9 cellular contexts compared by ENCODE assay signal in the genomic region with DNA sequence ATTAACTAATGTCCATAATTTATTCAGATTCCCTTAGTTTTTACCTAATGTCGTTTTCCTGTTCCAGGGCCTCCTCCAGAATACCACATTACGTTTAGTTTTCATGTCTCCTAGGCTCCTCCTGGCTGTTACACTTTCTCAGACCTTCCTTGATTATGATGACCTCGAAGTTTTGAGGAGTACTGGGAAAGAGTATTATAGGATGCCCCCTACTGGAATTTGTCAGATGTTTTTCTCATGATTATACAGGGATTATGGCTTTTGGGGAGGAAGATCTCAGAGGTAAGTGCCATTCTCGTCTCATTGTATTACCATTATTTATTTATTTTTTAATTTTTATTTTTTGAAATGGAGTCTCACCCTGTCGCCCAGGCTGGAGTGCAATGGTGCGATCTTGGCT. TPM values are rescaled to one million over a fixed set of nuclear protein-coding genes. Genes with fewer than 3 reads are reported as not detected.
A peak's percentile ranks its signal among the peaks of the same experiment; 100 is the strongest.
DNase-seq lines count a peak whose midpoint lies in the region; ATAC-seq and TF ChIP-seq lines count a peak whose summit lies in the region.
"Had no signal": no experiment of that assay in that cellular context is flagged by ENCODE, and none has a peak within 500 bp of the region (broad histone marks: within the 10 kb centered on the region; RNA-seq: fewer than 3 reads in every experiment).

No MANE protein-coding gene starts in this region.

- POLR2A ChIA-PET in activated CD8-positive, alpha-beta T cell treated with anti-CD3 and anti-CD28 coated beads for 36 hours (lab: Charles Lee), result interaction anchor here (1.1 kb wide), 1 partner anchor 19 kb away, joined by 3 read pairs; no protein-coding TSS in a partner anchor
- POLR2A ChIA-PET in activated CD8-positive, alpha-beta T cell treated with anti-CD3 and anti-CD28 coated beads, Interleukin-2, amount 10 ng/mL, durations not matched to agents 7 days and 5 days (lab: Charles Lee), result no interaction called here

- intact Hi-C loops in activated CD8-positive, alpha-beta T cell treated with anti-CD3 and anti-CD28 coated beads for 36 hours (cut with micrococcal nuclease), result no loop called here
- intact Hi-C loops in esophagus muscularis mucosa (cut with DNase I), result no loop called here

- no peak overlapping the region for H2AFZ ChIP-seq in OCI-LY1 (ENCODE audit: low read length)

- no peak overlapping the region for H3K9ac ChIP-seq in OCI-LY1 (ENCODE audit: low read length)

- H3K4me3 Mint-ChIP-seq in activated CD8-positive, alpha-beta T cell treated with anti-CD3 and anti-CD28 coated beads for 36 hours, result no peak overlapping the region
- H3K4me3 Mint-ChIP-seq in activated CD8-positive, alpha-beta T cell treated with anti-CD3 and anti-CD28 coated beads, Interleukin-2, amount 10 ng/mL, durations not matched to agents 7 days and 5 days, result no peak overlapping the region
- no peak overlapping the region for H3K4me3 Mint-ChIP-seq in T-helper 2 cell treated with Interferon-gamma antibody and Interleukin-4, amounts not matched to agents 5 μg/mL and 100 μg/mL, for 36 hours

- no peaks in the 10 kb centered on the region for H3K9me2 ChIP-seq in OCI-LY1 (ENCODE audit: low read depth, low read length)

- 47% methylated on average over 6 of the region's 6 CpGs for WGBS in esophagus muscularis mucosa

- CTCF ChIA-PET in activated CD8-positive, alpha-beta T cell treated with anti-CD3 and anti-CD28 coated beads for 36 hours (lab: Charles Lee), result interaction anchor here (1.1 to 1.8 kb wide), 5 partner anchors 9 to 98 kb away, joined by 3 to 7 read pairs (median 5); a partner anchor contains a TSS
- CTCF ChIA-PET in activated CD8-positive, alpha-beta T cell treated with anti-CD3 and anti-CD28 coated beads, Interleukin-2, amount 10 ng/mL, durations not matched to agents 7 days and 5 days (lab: Charles Lee), result interaction anchor here (0.6 to 2.1 kb wide), 4 partner anchors 10 to 78 kb away, joined by 3 to 4 read pairs (median 3); a partner anchor contains a TSS

- peaks cover 6% of the 10 kb centered on the region for H3K4me1 Mint-ChIP-seq in activated CD8-positive, alpha-beta T cell treated with anti-CD3 and anti-CD28 coated beads for 36 hours (ENCODE audit: low read depth)
- H3K4me1 Mint-ChIP-seq in activated CD8-positive, alpha-beta T cell treated with anti-CD3 and anti-CD28 coated beads, Interleukin-2, amount 10 ng/mL, durations not matched to agents 7 days and 5 days (ENCODE audit: low read depth), result peaks cover 18% of the 10 kb centered on the region
- peaks cover 14% of the 10 kb centered on the region for H3K4me1 Mint-ChIP-seq in T-helper 2 cell treated with Interferon-gamma antibody and Interleukin-4, amounts not matched to agents 5 μg/mL and 100 μg/mL, for 36 hours (ENCODE audit: low read depth)

- H3K27ac ChIP-seq in OCI-LY1 (ENCODE audit: low read depth, low read length, poor library complexity, severe bottlenecking) (no peak overlapping the region), esophagus muscularis mucosa (replicated peaks in 1 of 4) (no peak overlapping the region)
- H3K27ac ChIP-seq: skin epidermis had no signal

- H3F3A ChIP-seq in OCI-LY1 (ENCODE audit: insufficient read depth, low read length), result no peaks in the 10 kb centered on the region

- no peaks in the 10 kb centered on the region for H3K9me3 Mint-ChIP-seq in activated CD8-positive, alpha-beta T cell treated with anti-CD3 and anti-CD28 coated beads for 36 hours
- H3K9me3 Mint-ChIP-seq in activated CD8-positive, alpha-beta T cell treated with anti-CD3 and anti-CD28 coated beads, Interleukin-2, amount 10 ng/mL, durations not matched to agents 7 days and 5 days (ENCODE audit: insufficient read depth), result no peaks in the 10 kb centered on the region
- no peaks in the 10 kb centered on the region for H3K9me3 Mint-ChIP-seq in T-helper 2 cell treated with Interferon-gamma antibody and Interleukin-4, amounts not matched to agents 5 μg/mL and 100 μg/mL, for 36 hours

- no peak overlapping the region for H3K4me2 ChIP-seq in OCI-LY1 (ENCODE audit: low read length)

- TF ChIP-seq EP300 in esophagus muscularis mucosa (IDR thresholded peaks at IDR 0.05), result no peak

- H3K27ac Mint-ChIP-seq in activated CD8-positive, alpha-beta T cell treated with anti-CD3 and anti-CD28 coated beads for 36 hours, result no peak overlapping the region
- H3K27ac Mint-ChIP-seq in activated CD8-positive, alpha-beta T cell treated with anti-CD3 and anti-CD28 coated beads, Interleukin-2, amount 10 ng/mL, durations not matched to agents 7 days and 5 days, result no peak overlapping the region
- H3K27ac Mint-ChIP-seq in T-helper 2 cell treated with Interferon-gamma antibody and Interleukin-4, amounts not matched to agents 5 μg/mL and 100 μg/mL, for 36 hours, result no peak overlapping the region

- H3K36me3 ChIP-seq in OCI-LY1 (ENCODE audit: insufficient read depth, low read length) (no peaks in the 10 kb centered on the region), esophagus muscularis mucosa (no peaks in the 10 kb centered on the region)

- H3K9me3 ChIP-seq in OCI-LY1 (ENCODE audit: low read length) (no peaks in the 10 kb centered on the region), esophagus muscularis mucosa (no peaks in the 10 kb centered on the region)

- no peaks in the 10 kb centered on the region for H3K4me1 ChIP-seq in OCI-LY1 (ENCODE audit: insufficient read depth, low read length, severe bottlenecking)
- H3K4me1 ChIP-seq in esophagus muscularis mucosa, result peaks cover 0 to 8% (median 1%) of the 10 kb centered on the region in 4 donors

- H4K20me1 ChIP-seq in OCI-LY1 (ENCODE audit: insufficient read depth, low read length), result no peaks in the 10 kb centered on the region

- H3K27me3 Mint-ChIP-seq in activated CD8-positive, alpha-beta T cell treated with anti-CD3 and anti-CD28 coated beads for 36 hours, result no peaks in the 10 kb centered on the region
- peaks cover 4% of the 10 kb centered on the region for H3K27me3 Mint-ChIP-seq in activated CD8-positive, alpha-beta T cell treated with anti-CD3 and anti-CD28 coated beads, Interleukin-2, amount 10 ng/mL, durations not matched to agents 7 days and 5 days (ENCODE audit: low read depth)
- H3K27me3 Mint-ChIP-seq in T-helper 2 cell treated with Interferon-gamma antibody and Interleukin-4, amounts not matched to agents 5 μg/mL and 100 μg/mL, for 36 hours (ENCODE audit: low read depth), result no peaks in the 10 kb centered on the region

- H3K36me3 Mint-ChIP-seq in activated CD8-positive, alpha-beta T cell treated with anti-CD3 and anti-CD28 coated beads for 36 hours (ENCODE audit: low read depth), result no peaks in the 10 kb centered on the region
- H3K36me3 Mint-ChIP-seq in activated CD8-positive, alpha-beta T cell treated with anti-CD3 and anti-CD28 coated beads, Interleukin-2, amount 10 ng/mL, durations not matched to agents 7 days and 5 days (ENCODE audit: low read depth), result no peaks in the 10 kb centered on the region
- no peaks in the 10 kb centered on the region for H3K36me3 Mint-ChIP-seq in T-helper 2 cell treated with Interferon-gamma antibody and Interleukin-4, amounts not matched to agents 5 μg/mL and 100 μg/mL, for 36 hours (ENCODE audit: low read depth)

- no peak for DNase-seq in activated CD8-positive, alpha-beta T cell treated with anti-CD3 and anti-CD28 coated beads for 36 hours
- no peak for DNase-seq in activated CD8-positive, alpha-beta T cell treated with anti-CD3 and anti-CD28 coated beads, Interleukin-2, amount 10 ng/mL, durations not matched to agents 7 days and 5 days
- DNase-seq in esophagus muscularis mucosa (ENCODE audit: extremely low spot score) (no peak), pons (ENCODE audit: low spot score) (peak; percentile 41), SHP77 treated with DMSO at 0.1 percent for 48 hours (lab: John Stamatoyannopoulos, UW) (no peak)
- DNase-seq in T-helper 2 cell treated with Interferon-gamma antibody and Interleukin-4, amounts not matched to agents 5 μg/mL and 100 μg/mL, for 36 hours (ENCODE audit: low spot score), result no peak

- no peak for ATAC-seq in activated CD8-positive, alpha-beta T cell treated with anti-CD3 and anti-CD28 coated beads for 36 hours
- no peak for ATAC-seq in activated CD8-positive, alpha-beta T cell treated with anti-CD3 and anti-CD28 coated beads, Interleukin-2, amount 10 ng/mL, durations not matched to agents 7 days and 5 days
- no peak for ATAC-seq in HG03439 (IDR thresholded peaks at IDR 0.05; ENCODE audit: unreplicated experiment)

- H3K27me3 ChIP-seq in OCI-LY1 (ENCODE audit: insufficient read depth, low read length) (no peaks in the 10 kb centered on the region; the same call in 1 of the 2 replicates), esophagus muscularis mucosa (no peaks in the 10 kb centered on the region)

- TF ChIP-seq CTCF in activated CD8-positive, alpha-beta T cell treated with anti-CD3 and anti-CD28 coated beads for 36 hours (IDR thresholded peaks at IDR 0.05), result peak; percentile 48
- TF ChIP-seq CTCF in OCI-LY1 (IDR thresholded peaks at IDR 0.05; ENCODE audit: low read length) (peak; percentile 36; the same call in 1 of the 2 replicates), esophagus muscularis mucosa (IDR thresholded peaks at IDR 0.05) (peak; percentile 42 to 54 (median 49))

- no peak for TF ChIP-seq POLR2A in esophagus muscularis mucosa (IDR thresholded peaks at IDR 0.05; ENCODE audit: low read depth)

- no peak overlapping the region for H3K4me3 ChIP-seq in OCI-LY1 (ENCODE audit: low read depth, low read length, poor library complexity, severe bottlenecking)
- H3K4me3 ChIP-seq in esophagus muscularis mucosa, result no peak overlapping the region
- H3K4me3 ChIP-seq: skin epidermis had no signal

- no peaks in the 10 kb centered on the region for H3K79me2 ChIP-seq in OCI-LY1 (ENCODE audit: insufficient read depth, low read length)

RNA-seq across cellular contexts. Expression of a gene that starts 17.7 kb away (rescaled TPM):
- 1 to 10 TPM; 1.7 TPM for total RNA-seq in activated CD8-positive, alpha-beta T cell treated with anti-CD3 and anti-CD28 coated beads for 36 hours
- total RNA-seq in activated CD8-positive, alpha-beta T cell treated with anti-CD3 and anti-CD28 coated beads, Interleukin-2, amount 10 ng/mL, durations not matched to agents 7 days and 5 days, result under 1 TPM; 0.50 to 0.90 TPM
- total RNA-seq in esophagus muscularis mucosa, result 100 to 1,000 TPM; 454 to 549 (median 512) TPM

RNA-seq across cellular contexts. Expression of a gene that starts 24.6 kb away (rescaled TPM):
- 10 to 100 TPM; 17.3 to 18.1 TPM for total RNA-seq in activated CD8-positive, alpha-beta T cell treated with anti-CD3 and anti-CD28 coated beads for 36 hours
- 10 to 100 TPM; 37.3 to 40.3 TPM for total RNA-seq in activated CD8-positive, alpha-beta T cell treated with anti-CD3 and anti-CD28 coated beads, Interleukin-2, amount 10 ng/mL, durations not matched to agents 7 days and 5 days
- total RNA-seq in esophagus muscularis mucosa, result 10 to 100 TPM; 21.6 to 33.3 (median 26.2) TPM

RNA-seq across cellular contexts. Expression of a gene that starts 49.4 kb away (rescaled TPM):
- total RNA-seq in activated CD8-positive, alpha-beta T cell treated with anti-CD3 and anti-CD28 coated beads for 36 hours, result 1 to 10 TPM in 1 of 2 experiments, under 1 TPM in 1; 0.97 to 2.4 TPM
- 1 to 10 TPM; 3.6 to 3.7 TPM for total RNA-seq in activated CD8-positive, alpha-beta T cell treated with anti-CD3 and anti-CD28 coated beads, Interleukin-2, amount 10 ng/mL, durations not matched to agents 7 days and 5 days
- total RNA-seq in esophagus muscularis mucosa, result 100 to 1,000 TPM; 324 to 603 (median 572) TPM

Comparison
In these comparisons a context has a peak if more than half of its experiments do, and no peak if none do; other contexts are left out.
1. RNA of a gene that starts 17.7 kb away (total RNA-seq): 454 to 549 TPM in esophagus muscularis mucosa; 1.7 TPM in activated CD8-positive, alpha-beta T cell treated with anti-CD3 and anti-CD28 coated beads for 36 hours and 0.50 to 0.90 TPM in activated CD8-positive, alpha-beta T cell treated with anti-CD3 and anti-CD28 coated beads, Interleukin-2, amount 10 ng/mL, durations not matched to agents 7 days and 5 days; every median in the first group is over 100 times any median in the second.
2. RNA of a gene that starts 49.4 kb away (total RNA-seq): 324 to 603 TPM in esophagus muscularis mucosa; 3.6 to 3.7 TPM in activated CD8-positive, alpha-beta T cell treated with anti-CD3 and anti-CD28 coated beads, Interleukin-2, amount 10 ng/mL, durations not matched to agents 7 days and 5 days and 0.97 to 2.4 TPM in activated CD8-positive, alpha-beta T cell treated with anti-CD3 and anti-CD28 coated beads for 36 hours; every median in the first group is over 10 times any median in the second.
3. Peak in every context shown above with its lines, with median percentiles within 50 percentile points of each other: CTCF ChIP-seq.